In genomic region chr5:147148715-147149114, GRCh38 we compare ENCODE assay signal across 8 cellular contexts.
"Had no signal": no experiment of that assay in that cellular context is flagged by ENCODE, and none has a peak within 500 bp of the region (broad histone marks: within the 10 kb centered on the region; RNA-seq: fewer than 3 reads in every experiment).

No MANE protein-coding gene starts in this region.

- ATAC-seq: HCT116, K562 had no signal

- H3K9me3 ChIP-seq: HAP-1 had no signal

- DNase-seq: GM23248, GOT3, H7, HFFc6, IMR-90 had no signal

- H3K27ac ChIP-seq: GM23248 had no signal

- H3K4me3 ChIP-seq: GM23248, HAP-1, K562 had no signal

- H3K9ac ChIP-seq: GM23248 had no signal

- H3K27ac Mint-ChIP-seq: HFFc6 had no signal

- H3K4me1 ChIP-seq: HAP-1 had no signal

- H2AFZ ChIP-seq: GM23248 had no signal

- H3K36me3 ChIP-seq: HAP-1 had no signal

- H3K4me3 Mint-ChIP-seq: HFFc6 had no signal
